In the genomic region with DNA sequence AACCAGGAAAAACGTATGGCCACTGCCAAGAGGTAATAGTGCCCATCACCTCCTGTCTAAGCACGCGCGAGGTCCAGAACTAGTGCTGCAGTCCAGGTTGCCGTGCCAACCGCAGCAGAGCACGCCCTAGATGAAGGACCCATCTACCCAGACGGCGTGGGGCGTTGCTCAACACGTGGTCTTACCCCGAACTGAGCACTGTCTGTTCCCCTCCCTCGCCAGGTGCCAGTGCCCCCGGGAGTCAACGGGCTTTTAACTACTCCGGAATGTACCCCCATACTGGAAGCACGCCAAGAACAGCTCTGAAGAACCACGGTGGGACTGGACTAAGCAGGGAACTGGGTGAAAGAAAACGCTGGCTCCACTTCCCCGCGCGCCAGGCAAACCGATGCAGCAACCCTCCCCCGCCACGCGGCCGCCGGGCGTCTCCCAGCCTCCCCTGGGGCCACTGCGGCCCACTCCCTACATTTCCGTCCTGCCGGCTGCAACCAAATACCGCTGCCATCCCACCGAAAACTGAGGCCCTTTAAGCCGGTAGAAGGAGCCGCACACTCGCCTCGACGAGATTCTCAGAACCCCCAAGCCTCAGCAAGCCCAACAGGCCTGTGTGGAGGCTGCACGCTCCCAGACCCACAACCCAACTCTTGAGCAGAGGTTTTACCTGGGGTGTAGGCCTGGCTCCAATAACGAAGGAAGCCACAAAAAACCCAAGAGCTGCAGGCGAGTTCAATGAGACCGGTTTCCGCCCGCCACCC, we compare ENCODE assay signal across 8 cellular contexts. TPM values are rescaled to one million over a fixed set of nuclear protein-coding genes. Genes with fewer than 3 reads are reported as not detected.
DNase-seq lines count a peak whose midpoint lies in the region; ATAC-seq, FAIRE-seq and TF ChIP-seq lines count a peak whose summit lies in the region.

A gene (minus strand): TSS at position 734 of the 755 bp plus-strand sequence. CDS start 812 bp downstream, outside the sequence.

- peak; percentile 92 for TF ChIP-seq POLR2A in A549 (IDR thresholded peaks at IDR 0.05; ENCODE audit: low read length)
- TF ChIP-seq POLR2A in GM19193 (IDR thresholded peaks at IDR 0.05; ENCODE audit: extremely low read depth, insufficient read depth, insufficient read length), result peak; percentile 99
- TF ChIP-seq POLR2A in IMR-90 (IDR thresholded peaks at IDR 0.05; ENCODE audit: low read depth, low read length), result peak; percentile 99
- peak; percentile 79 to 98 for TF ChIP-seq POLR2A in uterus (IDR thresholded peaks at IDR 0.05)

- dilution Hi-C loops in IMR-90 (cut with HindIII; ENCODE audit: low sequenced_read_pairs, unreplicated experiment), result no loop called here

- H2BK5ac ChIP-seq in IMR-90 (ENCODE audit: low read depth, low read length, poor library complexity, severe bottlenecking), result peak within 1 kb of the TSS; percentile 97

- H4K5ac ChIP-seq in IMR-90 (ENCODE audit: low read depth, low read length), result peak within 1 kb of the TSS; percentile 99

- peak within 1 kb of the TSS; percentile 92 for H2BK120ac ChIP-seq in IMR-90 (ENCODE audit: low read depth, low read length)

- TF ChIP-seq CTCF in A549 (IDR thresholded peaks at IDR 0.05) (no peak), IMR-90 (conservative IDR thresholded peaks at IDR 0.05; ENCODE audit: low read depth, low read length) (no peak), uterus (IDR thresholded peaks at IDR 0.05) (no peak)

- H3K79me1 ChIP-seq in IMR-90 (ENCODE audit: low read depth in 1 of 2, low read length in 2 of 2), result peaks cover 28 to 62% of the 10 kb centered on the region in 2 experiments

- FAIRE-seq in A549 (lab: Jason Lieb, UNC), result no peak

- in situ Hi-C loops in IMR-90 (cut with MboI; ENCODE audit: low sequenced_read_pairs), result no loop called here

- H3K4me2 ChIP-seq in A549 (peak within 1 kb of the TSS; percentile 91), IMR-90 (ENCODE audit: low read depth, low read length) (peak within 1 kb of the TSS; percentile 91)

- DNase-seq in A549 (ENCODE audit: low read depth in 1 of 2, low spot score in 1 of 2), result peak in 1 of 2 experiments; percentile 62
- peak; percentile 52 for DNase-seq in IMR-90
- peak; percentile 68 for DNase-seq in amniotic epithelial cell (ENCODE audit: low read depth)
- DNase-seq in left ventricle myocardium superior, result peak; percentile 80
- DNase-seq in putamen (ENCODE audit: low spot score), result peak; percentile 64
- DNase-seq in uterus, result peak; percentile 65 to 76

- H3K18ac ChIP-seq in IMR-90 (ENCODE audit: low read depth, low read length), result peak within 1 kb of the TSS; percentile 91

- WGBS in A549 (ENCODE audit: missing lambda C conversion rate), result 4% methylated on average over 17 of the region's 45 CpGs
- WGBS in IMR-90 (ENCODE audit: extremely low coverage in 2 of 2, insufficient read length in 1 of 2), 2 experiments, result 2% methylated on average over 20 of the region's 45 CpGs; no CpG with 5 or more reads in 1 of the 2 experiments

- H3K36me3 ChIP-seq in IMR-90 (ENCODE audit: control insufficient read depth, insufficient read depth, low read length), result peaks cover 39% of the 10 kb centered on the region
- H3K36me3 ChIP-seq in uterus, result no peaks in the 10 kb centered on the region

- no peaks in the 10 kb centered on the region for H3K27me3 ChIP-seq in IMR-90 (ENCODE audit: control insufficient read depth, insufficient read depth, low read length)
- no peaks in the 10 kb centered on the region for H3K27me3 ChIP-seq in uterus

- H2AK9ac ChIP-seq in IMR-90 (replicated peaks; ENCODE audit: low read depth, low read length, poor library complexity), result peak within 1 kb of the TSS; percentile 100

- H3K4me3 ChIP-seq in A549 (peak within 1 kb of the TSS; percentile 98), IMR-90 (ENCODE audit: insufficient read depth, low read depth, low read length) (peak within 1 kb of the TSS; percentile 86), uterus (peak within 1 kb of the TSS; percentile 80 to 86)

- H4K8ac ChIP-seq in IMR-90 (ENCODE audit: low read depth in 2 of 2, low read length in 2 of 2), result peak within 1 kb of the TSS; percentile 96 to 100

- ATAC-seq in A549 (peak; percentile 41 to 64; a peak in 5 of 6 replicates), IMR-90 (ENCODE audit: low read depth) (peak; percentile 1), left ventricle myocardium superior (peak; percentile 26)

- peak within 1 kb of the TSS; percentile 97 for H2AK5ac ChIP-seq in IMR-90 (ENCODE audit: low read depth, low read length)

- H2BK15ac ChIP-seq in IMR-90 (ENCODE audit: low read depth, low read length), result peak within 1 kb of the TSS; percentile 85

- H3K9me1 ChIP-seq in IMR-90 (ENCODE audit: insufficient read depth, low read length), result peaks cover 6% of the 10 kb centered on the region; the same call in 1 of the 2 replicates

- peak within 1 kb of the TSS; percentile 100 for H3K14ac ChIP-seq in IMR-90 (replicated peaks; ENCODE audit: low read depth, low read length)

- peak within 1 kb of the TSS; percentile 98 for H2AFZ ChIP-seq in IMR-90 (replicated peaks; ENCODE audit: low read length, poor library complexity)

- peak within 1 kb of the TSS; percentile 100 for H3K56ac ChIP-seq in IMR-90 (ENCODE audit: extremely low read depth, insufficient read depth, low read length)

- BruUV-seq in IMR-90 (replicated peaks; lab: Mats Ljungman, UMichigan), result no TSS peak

- CTCF ChIA-PET in A549 (lab: Yijun Ruan, JAX), result no interaction called here
- CTCF ChIA-PET in IMR-90 (lab: Yijun Ruan, JAX), result interaction anchor here (1.4 kb wide), 1 partner anchor 7 kb away, joined by 4 read pairs; no protein-coding TSS in a partner anchor

- TF ChIP-seq RAD21 in A549 (conservative IDR thresholded peaks at IDR 0.05 in 1 of 2, IDR thresholded peaks at IDR 0.05 in 1 of 2), result no peak
- TF ChIP-seq RAD21 in IMR-90 (IDR thresholded peaks at IDR 0.05; ENCODE audit: low read length), result no peak

- peak within 1 kb of the TSS; percentile 100 for H3K4ac ChIP-seq in IMR-90 (ENCODE audit: low read depth, low read length)

- TF ChIP-seq EP300 in A549 (IDR thresholded peaks at IDR 0.05), result no peak

- H3K4me1 ChIP-seq in A549 (peaks cover 47% of the 10 kb centered on the region), IMR-90 (ENCODE audit: control insufficient read depth, insufficient read depth, low read length) (peaks cover 5% of the 10 kb centered on the region), uterus (peaks cover 11 to 13% of the 10 kb centered on the region in 2 donors)

- H4K20me1 ChIP-seq in IMR-90 (ENCODE audit: insufficient read depth, low read length), result peaks cover 54% of the 10 kb centered on the region

- peak within 1 kb of the TSS; percentile 99 for H3K9ac ChIP-seq in IMR-90 (ENCODE audit: low read depth, low read length)

- peak within 1 kb of the TSS; percentile 98 to 100 for H3K27ac ChIP-seq in A549
- peak within 1 kb of the TSS; percentile 95 for H3K27ac ChIP-seq in IMR-90 (ENCODE audit: insufficient read depth, low read length)
- peak within 1 kb of the TSS; percentile 100 for H3K27ac ChIP-seq in uterus

- intact Hi-C loops in IMR-90 (cut with micrococcal nuclease) (loop anchor here (2.0 kb wide), 1 partner anchor 185 kb away; no protein-coding TSS in a partner anchor), left ventricle myocardium superior (cut with micrococcal nuclease) (no loop called here), uterus (cut with DNase I; ENCODE audit: low total_unique reads) (no loop called here)
- intact Hi-C loops in T-helper 1 cell treated with Interleukin-12 subunit alpha and Interleukin-12 subunit beta and Interleukin-4 antibody, amounts not matched to agents 30 ng/mL and 1 ng/mL, for 36 hours (cut with micrococcal nuclease), result loop anchor here (1.0 to 10.0 kb wide), 15 partner anchors 9 to 1767 kb away; a partner anchor contains a TSS

- H3K9me3 ChIP-seq in A549, result no peaks in the 10 kb centered on the region
- H3K9me3 ChIP-seq in IMR-90 (ENCODE audit: control insufficient read depth, insufficient read depth, low read length), result no peaks in the 10 kb centered on the region
- no peaks in the 10 kb centered on the region for H3K9me3 ChIP-seq in uterus

- POLR2A ChIA-PET in A549 (lab: Yijun Ruan, JAX), result interaction anchor here (0.6 to 1.5 kb wide), 17 partner anchors 8 to 419 kb away, joined by 3 to 29 read pairs (median 4); a partner anchor contains a TSS
- POLR2A ChIA-PET in IMR-90 (lab: Charles Lee; ENCODE audit: unreplicated experiment), result interaction anchor here (0.6 to 1.0 kb wide), 12 partner anchors 8 to 1440 kb away, joined by 3 to 12 read pairs (median 6); no protein-coding TSS in a partner anchor

- H4K91ac ChIP-seq in IMR-90 (ENCODE audit: insufficient read depth, low read depth, low read length), result peak within 1 kb of the TSS; percentile 100

- peak within 1 kb of the TSS; percentile 66 for H2BK20ac ChIP-seq in IMR-90 (ENCODE audit: low read depth, low read length)

- H3K23ac ChIP-seq in IMR-90 (ENCODE audit: low read depth, low read length), result peak within 1 kb of the TSS; percentile 100

TF ChIP-seq in A549, 52 proteins besides CTCF, POLR2A, EP300 and RAD21 (continues in another document):
- TF ChIP-seq EHF (CRISPR knock-in tag; IDR thresholded peaks at IDR 0.05) (no peak), RNF2 (IDR thresholded peaks at IDR 0.05; ENCODE audit: borderline replicate concordance, low read depth) (no peak), HDAC2 (IDR thresholded peaks at IDR 0.05) (no peak), TFCP2L1 (CRISPR knock-in tag; IDR thresholded peaks at IDR 0.05) (peak; percentile 63; the same call in 1 of the 2 replicates), ZSCAN20 (CRISPR knock-in tag; IDR thresholded peaks at IDR 0.05) (no peak)

TF ChIP-seq in IMR-90, 13 proteins besides CTCF, POLR2A, EP300 and RAD21 (continues in another document):
- TF ChIP-seq RCOR1 (IDR thresholded peaks at IDR 0.05; ENCODE audit: insufficient replicate concordance, low read length), result no peak
- TF ChIP-seq MAZ (IDR thresholded peaks at IDR 0.05; ENCODE audit: borderline replicate concordance, low read depth, low read length), result peak; percentile 26; the same call in 1 of the 2 replicates
- TF ChIP-seq MXI1 (IDR thresholded peaks at IDR 0.05; ENCODE audit: borderline replicate concordance, low read depth, low read length), result peak; percentile 98
- no peak for TF ChIP-seq FOS (IDR thresholded peaks at IDR 0.05; ENCODE audit: low read depth, low read length)
- TF ChIP-seq RFX5 (IDR thresholded peaks at IDR 0.05; ENCODE audit: low read depth, low read length), result no peak

RNA-seq across cellular contexts. Expression of the gene that starts here (rescaled TPM):
- polyA plus RNA-seq in A549 (2011; rRNA removed), result 1,869 and 3,170 TPM in 2 replicates
- 2,142 and 2,722 TPM in 2 replicates for polyA plus RNA-seq in A549 (2012; cell fraction: cytosol; rRNA removed)
- polyA plus RNA-seq in A549 (2012; cell fraction: nucleus; rRNA removed), result 1,338 and 1,457 TPM in 2 replicates
- 1,648 to 2,282 TPM (median 2,091 TPM) in 3 replicates for polyA plus RNA-seq in A549 (2017; fragmentation: RNase III; extraction: RNeasy Plus Mini Kit Qiagen cat#74134 plus additional on column Dnase treatment)
- polyA minus RNA-seq in A549 (2011; rRNA and poly(A)+ RNA removed), result 1,549 and 2,541 TPM in 2 replicates
- 4,053 and 4,346 TPM in 2 replicates for total RNA-seq in IMR-90 (2012; rRNA removed)
- 2,309 and 2,607 TPM in 2 replicates for polyA plus RNA-seq in IMR-90 (2012; rRNA removed)
- polyA plus RNA-seq in IMR-90 (2012; cell fraction: cytosol; rRNA removed), result 891 and 1,297 TPM in 2 replicates
- 378 and 1,026 TPM in 2 replicates for polyA plus RNA-seq in IMR-90 (2012; cell fraction: nucleus; rRNA removed; ENCODE audit: low replicate concordance)
- 2,429 and 2,453 TPM in 2 replicates for total RNA-seq in T-helper 1 cell treated with Interleukin-12 subunit alpha and Interleukin-12 subunit beta and Interleukin-4 antibody, amounts not matched to agents 30 ng/mL and 1 ng/mL, for 36 hours
- 1,352 TPM for total RNA-seq in left ventricle myocardium superior
- total RNA-seq in uterus, result 1,000 to 10,000 TPM in 1 of 4 donors, 100 to 1,000 TPM in 3; 360 to 1,864 (median 476) TPM

Comparison
In these comparisons a context has a peak if more than half of its experiments do, and no peak if none do; other contexts are left out.
1. ATAC-seq: peak in every context shown above with its lines; median percentile 52 in A549; 26 in left ventricle myocardium superior; 1 in IMR-90.
2. intact Hi-C loops: an anchor here in IMR-90 (2.0 kb wide) and T-helper 1 cell treated with Interleukin-12 subunit alpha and Interleukin-12 subunit beta and Interleukin-4 antibody, amounts not matched to agents 30 ng/mL and 1 ng/mL, for 36 hours (1.0 to 10.0 kb wide); none called in left ventricle myocardium superior and uterus.